21 cellular contexts compared by ENCODE assay signal in the genomic region with DNA sequence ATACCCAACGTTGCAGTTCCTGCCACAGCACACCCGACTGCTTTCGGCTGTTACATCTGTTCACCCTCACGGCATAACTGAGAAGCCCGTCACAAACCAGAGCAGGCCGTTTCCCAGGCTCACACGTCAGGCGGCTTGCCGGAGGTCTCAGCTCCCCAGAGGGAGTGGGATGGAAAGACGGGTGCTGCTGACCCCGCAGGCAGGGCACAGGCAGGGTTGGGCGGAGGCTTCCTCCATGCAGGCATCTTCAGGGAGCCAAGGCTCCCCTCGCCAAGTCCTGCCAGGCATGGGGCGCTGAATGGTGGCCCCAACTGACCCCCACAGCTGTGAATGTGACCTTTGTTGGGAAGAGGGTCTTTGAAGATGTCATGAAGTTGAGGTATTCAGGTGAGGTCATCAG.
"Had no signal": no experiment of that assay in that cellular context is flagged by ENCODE, and none has a peak within 500 bp of the region (broad histone marks: within the 10 kb centered on the region; RNA-seq: fewer than 3 reads in every experiment).

No MANE protein-coding gene starts in this region.

- H3K27me3 ChIP-seq: adrenal gland had no signal

- DNase-seq: activated B cell treated with CpG ODN at 0.5 μM for 24 hours; activated CD4-positive, alpha-beta T cell treated with anti-CD3 and anti-CD28 coated beads for 48 hours; activated CD8-positive, alpha-beta memory T cell treated with anti-CD3 and anti-CD28 coated beads, Interleukin-2, amount 50 U/mL, for 4 hours; activated CD8-positive, alpha-beta T cell treated with anti-CD3 and anti-CD28 coated beads, Interleukin-2, amount 10 ng/mL, durations not matched to agents 7 days and 5 days; activated effector memory CD4-positive, alpha-beta T cell treated with anti-CD3 and anti-CD28 coated beads, Interleukin-2, amount 50 U/mL, for 16 hours; activated T-cell treated with anti-CD3 and anti-CD28 coated beads, Interleukin-2, amount 50 U/mL, for 48 hours; central memory CD4-positive, alpha-beta T cell; hypothalamus; mammary epithelial cell; naive thymus-derived CD4-positive, alpha-beta T cell; retina; small intestine; stimulated activated naive CD8-positive, alpha-beta T cell treated with anti-CD3 and anti-CD28 coated beads, Interleukin-15, Interleukin-2, amounts not matched to agents 100 U/mL and 50 U/mL, for 24 hours; T-helper 2 cell had no signal

- FAIRE-seq: small intestine, TTC549 had no signal

- H3K27ac Mint-ChIP-seq: activated B cell treated with CpG ODN at 0.5 μM for 24 hours; activated CD8-positive, alpha-beta T cell treated with anti-CD3 and anti-CD28 coated beads, Interleukin-2, amount 10 ng/mL, durations not matched to agents 7 days and 5 days; activated naive CD4-positive, alpha-beta T cell treated with anti-CD3 and anti-CD28 coated beads, Interleukin-2, amount 50 U/mL, for 24 hours; naive thymus-derived CD4-positive, alpha-beta T cell had no signal

- H3K9me3 Mint-ChIP-seq: activated B cell treated with CpG ODN at 0.5 μM for 24 hours; activated naive CD4-positive, alpha-beta T cell treated with anti-CD3 and anti-CD28 coated beads, Interleukin-2, amount 50 U/mL, for 24 hours; naive thymus-derived CD4-positive, alpha-beta T cell; type B pancreatic cell had no signal

- H3K9me3 ChIP-seq: adrenal gland had no signal

- H2AFZ ChIP-seq: parathyroid adenoma had no signal

- H3K4me1 ChIP-seq: adrenal gland, parathyroid adenoma had no signal

- ATAC-seq: activated CD8-positive, alpha-beta T cell treated with anti-CD3 and anti-CD28 coated beads, Interleukin-2, amount 10 ng/mL, durations not matched to agents 7 days and 5 days; esophagus mucosa; naive thymus-derived CD4-positive, alpha-beta T cell; stimulated activated naive CD8-positive, alpha-beta T cell treated with anti-CD3 and anti-CD28 coated beads, Interleukin-15, Interleukin-2, amounts not matched to agents 100 U/mL and 50 U/mL, for 24 hours had no signal

- H3K9ac ChIP-seq: parathyroid adenoma had no signal

- H3K4me3 ChIP-seq: adrenal gland, coronary artery had no signal

- H3K4me1 Mint-ChIP-seq: activated B cell treated with CpG ODN at 0.5 μM for 24 hours; activated naive CD4-positive, alpha-beta T cell treated with anti-CD3 and anti-CD28 coated beads, Interleukin-2, amount 50 U/mL, for 24 hours had no signal

- H3K27me3 Mint-ChIP-seq: activated B cell treated with CpG ODN at 0.5 μM for 24 hours; activated naive CD4-positive, alpha-beta T cell treated with anti-CD3 and anti-CD28 coated beads, Interleukin-2, amount 50 U/mL, for 24 hours; naive thymus-derived CD4-positive, alpha-beta T cell; type B pancreatic cell had no signal

- H3K27ac ChIP-seq: adrenal gland, coronary artery, parathyroid adenoma had no signal

- H3K4me3 Mint-ChIP-seq: activated B cell treated with CpG ODN at 0.5 μM for 24 hours; activated CD8-positive, alpha-beta T cell treated with anti-CD3 and anti-CD28 coated beads, Interleukin-2, amount 10 ng/mL, durations not matched to agents 7 days and 5 days; activated naive CD4-positive, alpha-beta T cell treated with anti-CD3 and anti-CD28 coated beads, Interleukin-2, amount 50 U/mL, for 24 hours; naive thymus-derived CD4-positive, alpha-beta T cell; type B pancreatic cell had no signal

- H3K79me2 ChIP-seq: parathyroid adenoma had no signal
